ENCODE assay signal across 9 cellular contexts in genomic region chr4:52588771-52589591, GRCh38.
DNase-seq lines count a peak whose midpoint lies in the region; ATAC-seq and TF ChIP-seq lines count a peak whose summit lies in the region.
"Had no signal": no experiment of that assay in that cellular context is flagged by ENCODE, and none has a peak within 500 bp of the region (broad histone marks: within the 10 kb centered on the region; RNA-seq: fewer than 3 reads in every experiment).

No MANE protein-coding gene starts in this region.

- H3K4me3 ChIP-seq in AG04449 (ENCODE audit: low read depth, low read length) = no peak overlapping the region

- ATAC-seq in GM19397 (IDR thresholded peaks at IDR 0.05; ENCODE audit: unreplicated experiment) = no peak

- POLR2A ChIA-PET in AG04449 (lab: Yijun Ruan, JAX) = interaction anchor here (1.7 kb wide), 1 partner anchor 123 kb away, joined by 8 read pairs; no protein-coding TSS in a partner anchor

- CTCF ChIA-PET in AG04449 (lab: Yijun Ruan, JAX) = interaction anchor here (0.8 to 3.5 kb wide), 4 partner anchors 10 to 394 kb away, joined by 3 to 18 read pairs (median 4); no protein-coding TSS in a partner anchor

- DNase-seq in AG04449 (ENCODE audit: low read depth, low spot score) (peak; percentile 92), RPMI7951 (ENCODE audit: low read depth) (peak; percentile 63), amniotic epithelial cell (ENCODE audit: low read depth) (peak; percentile 99), kidney tubule cell (ENCODE audit: low spot score) (peak; percentile 33), SIG-M5 treated with dmso at 0.1 percent for 504 hours (lab: John Stamatoyannopoulos, UW; ENCODE audit: unreplicated experiment) (no peak), DMS153 (lab: John Stamatoyannopoulos, UW) (no peak), COLO668 (lab: John Stamatoyannopoulos, UW; ENCODE audit: unreplicated experiment) (no peak)
- DNase-seq: NCI-H774 had no signal

- no peak for TF ChIP-seq CTCF in AG04449 (IDR thresholded peaks at IDR 0.05; ENCODE audit: insufficient read depth, low read length, missing control alignments)

Comparison
In these comparisons a context has a peak if more than half of its experiments do, and no peak if none do; other contexts are left out.
1. DNase-seq: peak in AG04449 (single experiment), RPMI7951 (single experiment), amniotic epithelial cell (single experiment) and kidney tubule cell (single experiment); none in SIG-M5 treated with dmso at 0.1 percent for 504 hours (single experiment), DMS153 (single experiment) and COLO668 (single experiment).